Comparison of ENCODE assay signal across 11 cellular contexts in genomic region chr19:6216996-6217751, GRCh38.
DNase-seq lines count a peak whose midpoint lies in the region; TF ChIP-seq lines count a peak whose summit lies in the region.
"Had no signal": no experiment of that assay in that cellular context is flagged by ENCODE, and none has a peak within 500 bp of the region (broad histone marks: within the 10 kb centered on the region; RNA-seq: fewer than 3 reads in every experiment).

No MANE protein-coding gene starts in this region.

- H3K4me3 ChIP-seq in iPS-15b (ENCODE audit: low read depth, low read length) (no peak overlapping the region), stomach smooth muscle (ENCODE audit: low read length in 2 of 2) (peak overlapping the region in 1 of 2 donors; percentile 49)

- TF ChIP-seq CTCF in GM13977 (IDR thresholded peaks at IDR 0.05; ENCODE audit: extremely low read depth, insufficient read depth, missing control alignments), result no peak

- peaks cover 2% of the 10 kb centered on the region for H3K36me3 Mint-ChIP-seq in T-helper 2 cell treated with Interferon-gamma antibody and Interleukin-4, amounts not matched to agents 5 μg/mL and 100 μg/mL, for 36 hours (ENCODE audit: low read depth)
- H3K36me3 Mint-ChIP-seq: activated naive CD4-positive, alpha-beta T cell treated with anti-CD3 and anti-CD28 coated beads, Interleukin-2, amount 50 U/mL, for 72 hours had no signal

- no peaks in the 10 kb centered on the region for H3K4me1 ChIP-seq in iPS-15b (ENCODE audit: control insufficient read depth, insufficient read depth, low read length)
- H3K4me1 ChIP-seq in stomach smooth muscle (ENCODE audit: control insufficient read depth, insufficient read depth, low read length), result peaks cover 46% of the 10 kb centered on the region

- H3K9me3 ChIP-seq in iPS-15b (ENCODE audit: control insufficient read depth, insufficient read depth, low read length) (no peaks in the 10 kb centered on the region), stomach smooth muscle (ENCODE audit: control insufficient read depth in 2 of 2, low read length in 2 of 2) (no peaks in the 10 kb centered on the region)

- H3K27me3 Mint-ChIP-seq in T-helper 2 cell treated with Interferon-gamma antibody and Interleukin-4, amounts not matched to agents 5 μg/mL and 100 μg/mL, for 36 hours (ENCODE audit: low read depth), result no peaks in the 10 kb centered on the region
- H3K27me3 Mint-ChIP-seq: naive B cell had no signal

- in situ Hi-C loops in GM13977 (cut with MboI; ENCODE audit: low pct_unique_long_range_greater_than_20kb, low sequenced_read_pairs, unreplicated experiment), result no loop called here

- H3K27ac Mint-ChIP-seq in T-helper 2 cell treated with Interferon-gamma antibody and Interleukin-4, amounts not matched to agents 5 μg/mL and 100 μg/mL, for 36 hours, result no peak overlapping the region
- H3K27ac Mint-ChIP-seq: activated naive CD4-positive, alpha-beta T cell treated with anti-CD3 and anti-CD28 coated beads, Interleukin-2, amount 50 U/mL, for 72 hours; naive B cell had no signal

- H3K9ac ChIP-seq in iPS-15b (ENCODE audit: low read depth, low read length) (peak overlapping the region; percentile 37), stomach smooth muscle (ENCODE audit: low read length in 2 of 2) (peak overlapping the region; percentile 14 to 55)

- H3K36me3 ChIP-seq in iPS-15b (ENCODE audit: control insufficient read depth, insufficient read depth, low read length) (peaks cover 38% of the 10 kb centered on the region), stomach smooth muscle (ENCODE audit: control insufficient read depth in 2 of 2, insufficient read depth in 2 of 2, low read length in 2 of 2) (peaks cover 5 to 10% of the 10 kb centered on the region in 2 donors)

- H3K27me3 ChIP-seq in iPS-15b (ENCODE audit: control insufficient read depth, insufficient read depth, low read length), result no peaks in the 10 kb centered on the region
- H3K27me3 ChIP-seq in stomach smooth muscle (ENCODE audit: control insufficient read depth in 1 of 2, insufficient read depth in 2 of 2, low read length in 2 of 2), result no peaks in the 10 kb centered on the region

- peaks cover 4% of the 10 kb centered on the region for H3K4me1 Mint-ChIP-seq in T-helper 2 cell treated with Interferon-gamma antibody and Interleukin-4, amounts not matched to agents 5 μg/mL and 100 μg/mL, for 36 hours (ENCODE audit: low read depth)

- H3K9me3 Mint-ChIP-seq in T-helper 2 cell treated with Interferon-gamma antibody and Interleukin-4, amounts not matched to agents 5 μg/mL and 100 μg/mL, for 36 hours, result no peaks in the 10 kb centered on the region
- H3K9me3 Mint-ChIP-seq: activated naive CD4-positive, alpha-beta T cell treated with anti-CD3 and anti-CD28 coated beads, Interleukin-2, amount 50 U/mL, for 72 hours; naive B cell had no signal

- DNase-seq in NCI-H1105 treated with DMSO at 0.1 percent for 48 hours (lab: John Stamatoyannopoulos, UW) (peak; percentile 35), astrocyte of the hippocampus (ENCODE audit: low read depth, low spot score) (peak; percentile 93), GM13977 (ENCODE audit: low spot score) (no peak), NCI-H128 (lab: John Stamatoyannopoulos, UW; ENCODE audit: unreplicated experiment) (no peak)
- DNase-seq in T-helper 2 cell treated with Interferon-gamma antibody and Interleukin-4, amounts not matched to agents 5 μg/mL and 100 μg/mL, for 36 hours (ENCODE audit: low spot score), result no peak
- DNase-seq: GF-D8, naive B cell, NCI-H2081 treated with DMSO at 0.1 percent for 48 hours had no signal

- no peak overlapping the region for H3K4me3 Mint-ChIP-seq in T-helper 2 cell treated with Interferon-gamma antibody and Interleukin-4, amounts not matched to agents 5 μg/mL and 100 μg/mL, for 36 hours
- H3K4me3 Mint-ChIP-seq: naive B cell had no signal

- H3K27ac ChIP-seq in stomach smooth muscle (ENCODE audit: low read length), result peak overlapping the region; percentile 58

Comparison
In these comparisons a context has a peak if more than half of its experiments do, and no peak if none do; other contexts are left out.
1. DNase-seq: peak in NCI-H1105 treated with DMSO at 0.1 percent for 48 hours (single experiment) and astrocyte of the hippocampus (single experiment); none in GM13977 (single experiment), NCI-H128 (single experiment) and T-helper 2 cell treated with Interferon-gamma antibody and Interleukin-4, amounts not matched to agents 5 μg/mL and 100 μg/mL, for 36 hours (single experiment).